Comparison of ENCODE assay signal across 9 cellular contexts in genomic region chr15:64836023-64836536, GRCh38. TPM values are rescaled to one million over a fixed set of nuclear protein-coding genes. Genes with fewer than 3 reads are reported as not detected.
DNase-seq lines count a peak whose midpoint lies in the region; ATAC-seq and TF ChIP-seq lines count a peak whose summit lies in the region.
"Had no signal": no experiment of that assay in that cellular context is flagged by ENCODE, and none has a peak within 500 bp of the region (broad histone marks: within the 10 kb centered on the region; RNA-seq: fewer than 3 reads in every experiment).

No MANE protein-coding gene starts in this region.

- POLR2A ChIA-PET in PC-9 (lab: Charles Lee; ENCODE audit: unreplicated experiment), result no interaction called here

- CTCF ChIA-PET in PC-9 (lab: Charles Lee), result interaction anchor here (0.6 to 1.0 kb wide), 2 partner anchors 71 to 178 kb away, joined by 3 to 4 read pairs; no protein-coding TSS in a partner anchor

- H3K4me3 ChIP-seq in GM23248, result no peak overlapping the region
- H3K4me3 ChIP-seq in PC-9, result no peak overlapping the region
- peak overlapping the region; percentile 17 for H3K4me3 ChIP-seq in fibroblast of mammary gland (ENCODE audit: control insufficient read depth, low read depth, low read length)
- H3K4me3 ChIP-seq in sigmoid colon, result peak overlapping the region in 3 of 4 donors; percentile 19 to 34 (median 22)

- BruUV-seq in PC-9 (replicated peaks; lab: Mats Ljungman, UMichigan), result no TSS peak

- DNase-seq in GM23248 (no peak), PC-9 (no peak), fibroblast of mammary gland (ENCODE audit: low read depth) (no peak), sigmoid colon (peak; percentile 71), OCI-M2 (lab: John Stamatoyannopoulos, UW; ENCODE audit: unreplicated experiment) (no peak), SKM-1 (lab: John Stamatoyannopoulos, UW; ENCODE audit: unreplicated experiment) (no peak)
- no peak for DNase-seq in stimulated activated CD4-positive, alpha-beta T cell treated with anti-CD3 and anti-CD28 coated beads, Interleukin-1b, Interleukin-23, amount 100 ng/mL, for 48 hours
- DNase-seq: cerebellar nuclear complex had no signal

- H3K36me3 ChIP-seq in GM23248 (ENCODE audit: low read depth), result no peaks in the 10 kb centered on the region
- H3K36me3 ChIP-seq in PC-9 (ENCODE audit: low read depth), result no peaks in the 10 kb centered on the region
- H3K36me3 ChIP-seq in sigmoid colon, result no peaks in the 10 kb centered on the region

- TF ChIP-seq EP300 in sigmoid colon (IDR thresholded peaks at IDR 0.05), result no peak

- H3K27me3 ChIP-seq in GM23248 (replicated peaks; ENCODE audit: insufficient read depth) (no peaks in the 10 kb centered on the region), PC-9 (ENCODE audit: insufficient read depth, low read depth) (no peaks in the 10 kb centered on the region), sigmoid colon (no peaks in the 10 kb centered on the region)

- intact Hi-C loops in PC-9 (cut with micrococcal nuclease; ENCODE audit: unreplicated experiment) (no loop called here), sigmoid colon (cut with DNase I) (no loop called here)

- H2AFZ ChIP-seq in GM23248 (peak overlapping the region; percentile 74), PC-9 (no peak overlapping the region)

- TF ChIP-seq CTCF in PC-9 (conservative IDR thresholded peaks at IDR 0.05) (no peak), fibroblast of mammary gland (conservative IDR thresholded peaks at IDR 0.05; ENCODE audit: control insufficient read depth, insufficient read depth, low read depth, low read length) (no peak), sigmoid colon (IDR thresholded peaks at IDR 0.05) (peak in 1 of 4 experiments; percentile 4)

- H3K27ac ChIP-seq in GM23248, result no peak overlapping the region; the same call in 1 of the 2 replicates
- H3K27ac ChIP-seq in PC-9, result no peak overlapping the region
- peak overlapping the region; percentile 75 to 83 (median 82) for H3K27ac ChIP-seq in sigmoid colon

- 30 to 37% methylated on average over 14 of the region's 14 CpGs for WGBS in GM23248 (ENCODE audit: low coverage in 1 of 2, low lambda C conversion rate in 2 of 2, missing lambda C conversion rate in 2 of 2), 2 experiments
- WGBS in sigmoid colon, 2 donors, result 49 to 62% methylated on average over 14 of the region's 14 CpGs

- H3K9me2 ChIP-seq in GM23248 (ENCODE audit: insufficient read depth) (no peaks in the 10 kb centered on the region), PC-9 (ENCODE audit: insufficient read depth) (no peaks in the 10 kb centered on the region)

- H3K9me3 ChIP-seq in GM23248 (ENCODE audit: low read depth) (no peaks in the 10 kb centered on the region), PC-9 (ENCODE audit: insufficient read depth, low read depth) (no peaks in the 10 kb centered on the region), sigmoid colon (no peaks in the 10 kb centered on the region)

- no peak for TF ChIP-seq POLR2A in sigmoid colon (IDR thresholded peaks at IDR 0.05)

- no peaks in the 10 kb centered on the region for H4K20me1 ChIP-seq in GM23248 (ENCODE audit: insufficient read depth)
- H4K20me1 ChIP-seq in PC-9 (ENCODE audit: insufficient read depth), result no peaks in the 10 kb centered on the region

- peaks cover 4% of the 10 kb centered on the region; the same call in 1 of the 2 replicates for H3F3A ChIP-seq in GM23248 (ENCODE audit: insufficient read depth)
- H3F3A ChIP-seq in PC-9 (ENCODE audit: insufficient read depth, low read depth), result peaks cover 3% of the 10 kb centered on the region; the same call in 1 of the 2 replicates

- in situ Hi-C loops in GM23248 (cut with MboI), result no loop called here

- no peak overlapping the region for H3K9ac ChIP-seq in GM23248

- H3K4me2 ChIP-seq in GM23248 (ENCODE audit: unreplicated experiment), result peak overlapping the region; percentile 21
- H3K4me2 ChIP-seq in PC-9, result peak overlapping the region; percentile 65; the same call in 1 of the 2 replicates

- H3K79me2 ChIP-seq in GM23248 (ENCODE audit: insufficient read depth) (no peaks in the 10 kb centered on the region), PC-9 (ENCODE audit: low read depth) (no peaks in the 10 kb centered on the region)

- ATAC-seq in HG03520 (IDR thresholded peaks at IDR 0.05; ENCODE audit: unreplicated experiment), result no peak

- peaks cover 6% of the 10 kb centered on the region for H3K4me1 ChIP-seq in GM23248 (ENCODE audit: insufficient read depth)
- no peaks in the 10 kb centered on the region; the same call in 1 of the 2 replicates for H3K4me1 ChIP-seq in PC-9 (replicated peaks; ENCODE audit: insufficient read depth)
- peaks cover 0 to 21% (median 18%) of the 10 kb centered on the region in 4 donors for H3K4me1 ChIP-seq in sigmoid colon

RNA-seq across cellular contexts. Expression of gene PLEKHO2, which starts 5.6 kb away (rescaled TPM):
- total RNA-seq in GM23248 (2014; rRNA removed; shearing (Covaris generic)), result 27.2 and 35.3 TPM in 2 replicates
- polyA plus RNA-seq in GM23248 (2016; fragmentation: Nextera tagmentation; extraction: Ambion mirVana), result 30.7 and 32.3 TPM in 2 replicates
- total RNA-seq in PC-9 (2021), result 7.5 and 7.9 TPM in 2 replicates
- 10 to 100 TPM; 20.1 to 43.4 (median 23.0) TPM for total RNA-seq in sigmoid colon
- 10 to 100 TPM; 11.4 to 17.9 (median 12.7) TPM for polyA plus RNA-seq in sigmoid colon

RNA-seq across cellular contexts. Expression of gene PIF1, which starts 10.6 kb away (rescaled TPM):
- total RNA-seq in GM23248 (2014; rRNA removed; shearing (Covaris generic)), result 9.7 and 11.3 TPM in 2 replicates
- 7.0 and 8.1 TPM in 2 replicates for polyA plus RNA-seq in GM23248 (2016; fragmentation: Nextera tagmentation; extraction: Ambion mirVana)
- total RNA-seq in PC-9 (2021), result 54.8 and 67.6 TPM in 2 replicates
- 1 to 10 TPM; 1.2 to 6.9 (median 2.5) TPM for total RNA-seq in sigmoid colon
- 10 to 100 TPM in 1 of 3 donors, 1 to 10 TPM in 1, under 1 TPM in 1; 0.69 to 12.9 (median 2.4) TPM for polyA plus RNA-seq in sigmoid colon

Comparison
In these comparisons a context has a peak if more than half of its experiments do, and no peak if none do; other contexts are left out.
1. H3K27ac ChIP-seq: peak in sigmoid colon (4 of 4); none in GM23248 (single experiment) and PC-9 (single experiment).
2. H3K4me3 ChIP-seq: peak in fibroblast of mammary gland (single experiment) and sigmoid colon (3 of 4); none in GM23248 (single experiment) and PC-9 (single experiment).